In the genomic region with DNA sequence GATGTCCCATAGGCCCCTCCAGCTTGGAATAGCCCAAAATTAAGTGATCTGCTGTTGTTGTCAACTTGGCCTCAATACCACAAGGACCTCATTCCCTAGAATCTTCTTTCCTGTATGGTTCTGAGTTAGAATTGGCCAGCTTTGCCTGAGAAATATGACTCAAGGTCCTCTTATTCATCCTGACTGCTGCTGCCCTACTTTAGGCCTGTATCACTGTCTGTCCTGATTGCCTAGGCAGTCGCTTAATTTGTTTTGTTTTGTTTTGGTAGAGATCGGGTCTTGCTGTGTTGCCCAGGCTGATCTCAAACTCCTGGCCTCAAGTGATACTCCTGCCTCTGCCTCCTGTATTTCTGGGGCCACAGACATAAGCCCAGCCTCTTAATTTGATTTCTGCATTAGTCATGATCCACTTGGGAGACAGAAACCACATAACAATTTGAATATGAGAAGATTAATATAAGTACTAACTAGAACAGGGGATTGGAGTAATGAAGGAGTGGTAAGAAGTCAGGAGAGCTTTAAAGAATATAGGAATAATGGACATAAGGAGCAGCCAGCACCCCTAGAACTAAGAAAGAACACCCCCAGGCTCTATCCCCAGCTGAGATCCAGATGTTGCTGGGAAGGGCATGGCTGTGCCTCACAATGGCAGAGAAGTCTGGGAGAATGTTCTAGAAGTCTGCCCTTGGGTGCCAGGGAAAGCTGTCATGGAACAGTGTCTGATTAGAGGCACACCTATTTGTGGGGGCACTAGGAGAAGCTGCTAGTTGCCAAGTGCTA, we compare ENCODE assay signal across 2 cellular contexts.
TF ChIP-seq lines count a peak whose summit lies in the region.

No MANE protein-coding gene starts in this region.

TF ChIP-seq in IMR-90, 13 proteins besides CTCF, POLR2A, EP300 and RAD21:
- TF ChIP-seq RCOR1 (IDR thresholded peaks at IDR 0.05; ENCODE audit: insufficient replicate concordance, low read length): no peak
- no peak for TF ChIP-seq SMC3 (IDR thresholded peaks at IDR 0.05; ENCODE audit: low read depth, low read length)
- no peak for TF ChIP-seq NFE2L2 (IDR thresholded peaks at IDR 0.05; ENCODE audit: low read depth, low read length)
- no peak for TF ChIP-seq MAZ (IDR thresholded peaks at IDR 0.05; ENCODE audit: borderline replicate concordance, low read depth, low read length)
- no peak for TF ChIP-seq MAFK (IDR thresholded peaks at IDR 0.05; ENCODE audit: low read depth, low read length)
- TF ChIP-seq BHLHE40 (IDR thresholded peaks at IDR 0.05; ENCODE audit: low read depth, low read length): no peak
- no peak for TF ChIP-seq CHD1 (IDR thresholded peaks at IDR 0.05; ENCODE audit: low read depth, low read length)
- TF ChIP-seq, protein P1, sequence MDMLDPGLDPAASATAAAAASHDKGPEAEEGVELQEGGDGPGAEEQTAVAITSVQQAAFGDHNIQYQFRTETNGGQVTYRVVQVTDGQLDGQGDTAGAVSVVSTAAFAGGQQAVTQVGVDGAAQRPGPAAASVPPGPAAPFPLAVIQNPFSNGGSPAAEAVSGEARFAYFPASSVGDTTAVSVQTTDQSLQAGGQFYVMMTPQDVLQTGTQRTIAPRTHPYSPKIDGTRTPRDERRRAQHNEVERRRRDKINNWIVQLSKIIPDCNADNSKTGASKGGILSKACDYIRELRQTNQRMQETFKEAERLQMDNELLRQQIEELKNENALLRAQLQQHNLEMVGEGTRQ (IDR thresholded peaks at IDR 0.05; ENCODE audit: low read depth, low read length): no peak
- TF ChIP-seq RFX5 (IDR thresholded peaks at IDR 0.05; ENCODE audit: low read depth, low read length): no peak
- TF ChIP-seq FOS (IDR thresholded peaks at IDR 0.05; ENCODE audit: low read depth, low read length): no peak
- no peak for TF ChIP-seq CEBPB (IDR thresholded peaks at IDR 0.05; ENCODE audit: low read depth, low read length)
- TF ChIP-seq MXI1 (IDR thresholded peaks at IDR 0.05; ENCODE audit: borderline replicate concordance, low read depth, low read length): no peak
- TF ChIP-seq ELK1 (IDR thresholded peaks at IDR 0.05; ENCODE audit: borderline replicate concordance, low read depth, low read length): no peak

TF ChIP-seq in GM12878, 131 proteins besides CTCF, POLR2A, EP300 and RAD21:
- TF ChIP-seq ZNF24 (IDR thresholded peaks at IDR 0.05): no peak
- TF ChIP-seq, protein P2, sequence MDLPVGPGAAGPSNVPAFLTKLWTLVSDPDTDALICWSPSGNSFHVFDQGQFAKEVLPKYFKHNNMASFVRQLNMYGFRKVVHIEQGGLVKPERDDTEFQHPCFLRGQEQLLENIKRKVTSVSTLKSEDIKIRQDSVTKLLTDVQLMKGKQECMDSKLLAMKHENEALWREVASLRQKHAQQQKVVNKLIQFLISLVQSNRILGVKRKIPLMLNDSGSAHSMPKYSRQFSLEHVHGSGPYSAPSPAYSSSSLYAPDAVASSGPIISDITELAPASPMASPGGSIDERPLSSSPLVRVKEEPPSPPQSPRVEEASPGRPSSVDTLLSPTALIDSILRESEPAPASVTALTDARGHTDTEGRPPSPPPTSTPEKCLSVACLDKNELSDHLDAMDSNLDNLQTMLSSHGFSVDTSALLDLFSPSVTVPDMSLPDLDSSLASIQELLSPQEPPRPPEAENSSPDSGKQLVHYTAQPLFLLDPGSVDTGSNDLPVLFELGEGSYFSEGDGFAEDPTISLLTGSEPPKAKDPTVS (IDR thresholded peaks at IDR 0.05; ENCODE audit: low read depth, low read length): peak; percentile 56; the same call in 1 of the 2 replicates
